ENCODE assay signal across 9 cellular contexts in genomic region chr4:152408514-152409327, GRCh38.
A peak's percentile ranks its signal among the peaks of the same experiment; 100 is the strongest.
DNase-seq lines count a peak whose midpoint lies in the region; ATAC-seq and TF ChIP-seq lines count a peak whose summit lies in the region.
"Had no signal": no experiment of that assay in that cellular context is flagged by ENCODE, and none has a peak within 500 bp of the region (broad histone marks: within the 10 kb centered on the region; RNA-seq: fewer than 3 reads in every experiment).

No MANE protein-coding gene starts in this region.

- peak; percentile 43 for ATAC-seq in stimulated activated naive CD8-positive, alpha-beta T cell treated with anti-CD3 and anti-CD28 coated beads, Interleukin-15, amount 100 ng/mL, for 72 hours
- ATAC-seq in stimulated activated naive CD8-positive, alpha-beta T cell treated with anti-CD3 and anti-CD28 coated beads, Interleukin-15, Interleukin-2, amounts not matched to agents 100 U/mL and 50 U/mL, for 24 hours, result no peak

- no peak overlapping the region for H3K4me2 ChIP-seq in hepatocyte

- H3K79me2 ChIP-seq in hepatocyte, result peaks cover 9% of the 10 kb centered on the region

- H3K4me1 ChIP-seq in hepatocyte (ENCODE audit: insufficient read depth) (no peaks in the 10 kb centered on the region), tibial artery (no peaks in the 10 kb centered on the region)

- no peaks in the 10 kb centered on the region for H4K20me1 ChIP-seq in hepatocyte (ENCODE audit: insufficient read depth, poor library complexity, severe bottlenecking)

- H3K4me3 ChIP-seq in WI38 (ENCODE audit: low read depth, low read length) (no peak overlapping the region), hepatocyte (no peak overlapping the region), tibial artery (no peak overlapping the region)

- no peak overlapping the region for H3K27ac Mint-ChIP-seq in stimulated activated naive CD8-positive, alpha-beta T cell treated with anti-CD3 and anti-CD28 coated beads, Interleukin-15, amount 100 ng/mL, for 72 hours

- H3K27me3 Mint-ChIP-seq in stimulated activated naive CD8-positive, alpha-beta T cell treated with anti-CD3 and anti-CD28 coated beads, Interleukin-15, amount 100 ng/mL, for 72 hours, result no peaks in the 10 kb centered on the region

- peaks cover 6% of the 10 kb centered on the region for H3K4me1 Mint-ChIP-seq in stimulated activated naive CD8-positive, alpha-beta T cell treated with anti-CD3 and anti-CD28 coated beads, Interleukin-15, amount 100 ng/mL, for 72 hours

- no peaks in the 10 kb centered on the region for H3K9me3 Mint-ChIP-seq in stimulated activated naive CD8-positive, alpha-beta T cell treated with anti-CD3 and anti-CD28 coated beads, Interleukin-15, amount 100 ng/mL, for 72 hours

- H3K9me2 ChIP-seq in hepatocyte (replicated peaks; ENCODE audit: insufficient read depth), result no peaks in the 10 kb centered on the region

- H3K36me3 ChIP-seq in hepatocyte (replicated peaks; ENCODE audit: insufficient read depth, low read depth), result no peaks in the 10 kb centered on the region
- peaks cover 0 to 3% (median 0%) of the 10 kb centered on the region in 3 donors for H3K36me3 ChIP-seq in tibial artery

- 53% methylated on average over 3 of the region's 3 CpGs for WGBS in hepatocyte (ENCODE audit: low lambda C conversion rate, missing lambda C conversion rate)

- H3K4me3 Mint-ChIP-seq in stimulated activated naive CD8-positive, alpha-beta T cell treated with anti-CD3 and anti-CD28 coated beads, Interleukin-15, amount 100 ng/mL, for 72 hours, result no peak overlapping the region

- H3K9me3 ChIP-seq in hepatocyte (ENCODE audit: low read depth) (no peaks in the 10 kb centered on the region), tibial artery (no peaks in the 10 kb centered on the region)

- peak; percentile 11 to 14 for DNase-seq in stimulated activated naive CD8-positive, alpha-beta T cell treated with anti-CD3 and anti-CD28 coated beads, Interleukin-15, amount 100 ng/mL, for 72 hours
- DNase-seq in stimulated activated naive CD8-positive, alpha-beta T cell treated with anti-CD3 and anti-CD28 coated beads, Interleukin-15, Interleukin-2, amounts not matched to agents 100 U/mL and 50 U/mL, for 24 hours, result no peak
- DNase-seq in Kasumi-1 (lab: John Stamatoyannopoulos, UW) (peak; percentile 54 to 76), hepatocyte (ENCODE audit: low spot score) (peak; percentile 52), tibial artery (no peak), GOT3 (lab: John Stamatoyannopoulos, UW) (no peak)
- no peak for DNase-seq in effector CD8-positive, alpha-beta T cell (lab: John Stamatoyannopoulos, UW)

- TF ChIP-seq CTCF in WI38 (IDR thresholded peaks at IDR 0.05; ENCODE audit: low read depth, low read length) (peak; percentile 40; the same call in 1 of the 2 replicates), hepatocyte (IDR thresholded peaks at IDR 0.05; ENCODE audit: poor library complexity) (peak; percentile 61), tibial artery (IDR thresholded peaks at IDR 0.05) (peak; percentile 13 to 20)

- no peak overlapping the region for H2AFZ ChIP-seq in hepatocyte

- intact Hi-C loops in tibial artery (cut with DNase I; ENCODE audit: low total_unique reads), result no loop called here

- H3K27ac ChIP-seq in hepatocyte, result no peak overlapping the region
- no peak overlapping the region for H3K27ac ChIP-seq in tibial artery
- H3K27ac ChIP-seq: epithelial cell of prostate had no signal

- H3K27me3 ChIP-seq in hepatocyte, result no peaks in the 10 kb centered on the region
- no peaks in the 10 kb centered on the region for H3K27me3 ChIP-seq in tibial artery

Comparison
In these comparisons a context has a peak if more than half of its experiments do, and no peak if none do; other contexts are left out.
1. DNase-seq: peak in stimulated activated naive CD8-positive, alpha-beta T cell treated with anti-CD3 and anti-CD28 coated beads, Interleukin-15, amount 100 ng/mL, for 72 hours (2 of 2), Kasumi-1 (2 of 2) and hepatocyte (single experiment); none in stimulated activated naive CD8-positive, alpha-beta T cell treated with anti-CD3 and anti-CD28 coated beads, Interleukin-15, Interleukin-2, amounts not matched to agents 100 U/mL and 50 U/mL, for 24 hours (single experiment), tibial artery (0 of 2), GOT3 (single experiment) and effector CD8-positive, alpha-beta T cell (single experiment).
2. Peak in every context shown above with its lines, with median percentiles within 50 percentile points of each other: CTCF ChIP-seq.